19 cellular contexts compared by ENCODE assay signal in genomic region chr20:12949429-12949980, GRCh38. TPM values are rescaled to one million over a fixed set of nuclear protein-coding genes. Genes with fewer than 3 reads are reported as not detected.
"Had no signal": no experiment of that assay in that cellular context is flagged by ENCODE, and none has a peak within 500 bp of the region (broad histone marks: within the 10 kb centered on the region; RNA-seq: fewer than 3 reads in every experiment).

No MANE protein-coding gene starts in this region.

- H3K27ac ChIP-seq: foreskin keratinocyte, left lung, stomach, upper lobe of left lung had no signal

- H3K9me3 ChIP-seq: left lung, stomach, upper lobe of left lung had no signal

- H3K27me3 Mint-ChIP-seq: activated naive CD4-positive, alpha-beta T cell treated with anti-CD3 and anti-CD28 coated beads, Interleukin-2, amount 10 ng/mL, durations not matched to agents 7 days and 5 days; activated naive CD8-positive, alpha-beta T cell treated with anti-CD3 and anti-CD28 coated beads, Interleukin-2, amount 50 U/mL, for 24 hours; effector memory CD8-positive, alpha-beta T cell had no signal

- H3K9me3 Mint-ChIP-seq: activated naive CD4-positive, alpha-beta T cell treated with anti-CD3 and anti-CD28 coated beads, Interleukin-2, amount 10 ng/mL, durations not matched to agents 7 days and 5 days; activated naive CD8-positive, alpha-beta T cell treated with anti-CD3 and anti-CD28 coated beads, Interleukin-2, amount 50 U/mL, for 24 hours; T-helper 1 cell treated with Interleukin-12 subunit alpha and Interleukin-12 subunit beta and Interleukin-4 antibody, amounts not matched to agents 30 μg/mL and 1 μg/mL, for 36 hours had no signal

- H3K27me3 ChIP-seq: foreskin keratinocyte, left lung, stomach, upper lobe of left lung had no signal

- H3K4me3 Mint-ChIP-seq: activated naive CD4-positive, alpha-beta T cell treated with anti-CD3 and anti-CD28 coated beads, Interleukin-2, amount 10 ng/mL, durations not matched to agents 7 days and 5 days; activated naive CD8-positive, alpha-beta T cell treated with anti-CD3 and anti-CD28 coated beads, Interleukin-2, amount 50 U/mL, for 24 hours; effector memory CD8-positive, alpha-beta T cell; T-helper 1 cell treated with Interleukin-12 subunit alpha and Interleukin-12 subunit beta and Interleukin-4 antibody, amounts not matched to agents 30 μg/mL and 1 μg/mL, for 36 hours had no signal

- H3K36me3 Mint-ChIP-seq: activated naive CD4-positive, alpha-beta T cell treated with anti-CD3 and anti-CD28 coated beads, Interleukin-2, amount 10 ng/mL, durations not matched to agents 7 days and 5 days had no signal

- DNase-seq: activated CD4-positive, alpha-beta T cell treated with anti-CD3 and anti-CD28 coated beads, Interleukin-2, amount 50 U/mL, for 1 hour; activated CD4-positive, CD25-positive, alpha-beta regulatory T cell treated with anti-CD3 and anti-CD28 coated beads, Interleukin-2, amount 50 U/mL, for 72 hours; activated CD8-positive, alpha-beta memory T cell treated with anti-CD3 and anti-CD28 coated beads, Interleukin-2, amount 50 U/mL, for 4 hours; activated effector memory CD4-positive, alpha-beta T cell treated with Interleukin-2 at 50 U/mL for 16 hours; activated naive CD4-positive, alpha-beta T cell treated with anti-CD3 and anti-CD28 coated beads, Interleukin-2, amount 10 ng/mL, durations not matched to agents 7 days and 5 days; activated naive CD8-positive, alpha-beta T cell treated with anti-CD3 and anti-CD28 coated beads, Interleukin-2, amount 50 U/mL, for 24 hours; activated T-cell treated with anti-CD3 and anti-CD28 coated beads, Interleukin-2, amount 50 U/mL, for 48 hours; aorta; effector memory CD8-positive, alpha-beta T cell; foreskin keratinocyte; glutamatergic neuron; hypothalamus; left lung; midbrain; occipital lobe; stomach; upper lobe of left lung had no signal

- H3K4me1 Mint-ChIP-seq: activated naive CD4-positive, alpha-beta T cell treated with anti-CD3 and anti-CD28 coated beads, Interleukin-2, amount 10 ng/mL, durations not matched to agents 7 days and 5 days; activated naive CD8-positive, alpha-beta T cell treated with anti-CD3 and anti-CD28 coated beads, Interleukin-2, amount 50 U/mL, for 24 hours had no signal

- H3K27ac Mint-ChIP-seq: activated naive CD4-positive, alpha-beta T cell treated with anti-CD3 and anti-CD28 coated beads, Interleukin-2, amount 10 ng/mL, durations not matched to agents 7 days and 5 days; activated naive CD8-positive, alpha-beta T cell treated with anti-CD3 and anti-CD28 coated beads, Interleukin-2, amount 50 U/mL, for 24 hours; effector memory CD8-positive, alpha-beta T cell; T-helper 1 cell treated with Interleukin-12 subunit alpha and Interleukin-12 subunit beta and Interleukin-4 antibody, amounts not matched to agents 30 μg/mL and 1 μg/mL, for 36 hours had no signal

- H3K4me3 ChIP-seq: left lung, stomach, upper lobe of left lung had no signal

- H3K36me3 ChIP-seq: left lung, stomach, upper lobe of left lung had no signal

- ATAC-seq: activated naive CD8-positive, alpha-beta T cell treated with anti-CD3 and anti-CD28 coated beads, Interleukin-2, amount 50 U/mL, for 24 hours; effector memory CD8-positive, alpha-beta T cell; foreskin keratinocyte; left lung had no signal

- H3K4me1 ChIP-seq: foreskin keratinocyte, left lung, upper lobe of left lung had no signal

RNA-seq across cellular contexts. Expression of gene SPTLC3, which starts 59.3 kb away (rescaled TPM):
- polyA plus RNA-seq: neural cell had no signal
